17 cellular contexts compared by ENCODE assay signal in the genomic region with DNA sequence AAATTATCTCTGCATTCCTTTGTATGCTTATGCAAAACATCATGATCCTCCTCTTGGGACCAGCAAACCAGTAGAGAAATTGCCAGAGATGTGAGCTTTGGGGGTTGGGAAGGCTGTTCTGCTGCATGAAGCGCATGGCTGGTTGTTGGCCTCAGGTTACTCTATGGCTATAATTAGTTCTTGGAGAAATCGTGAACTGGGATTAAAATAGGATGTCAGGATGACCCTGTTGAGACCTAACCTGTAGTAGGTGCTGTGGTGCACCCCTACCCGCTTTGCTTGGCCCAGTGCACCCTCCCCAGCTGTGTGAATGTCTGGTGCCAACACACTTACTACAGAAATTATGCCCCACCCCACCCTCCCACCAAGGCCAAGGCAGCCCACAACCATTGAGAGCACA.
"Had no signal": no experiment of that assay in that cellular context is flagged by ENCODE, and none has a peak within 500 bp of the region (broad histone marks: within the 10 kb centered on the region; RNA-seq: fewer than 3 reads in every experiment).

No MANE protein-coding gene starts in this region.

- FAIRE-seq: small intestine had no signal

- H3K36me3 Mint-ChIP-seq: type B pancreatic cell had no signal

- H3K9me3 Mint-ChIP-seq: effector memory CD8-positive, alpha-beta T cell; naive thymus-derived CD8-positive, alpha-beta T cell; neural crest cell; type B pancreatic cell had no signal

- H3K4me1 ChIP-seq: foreskin keratinocyte, right atrium auricular region, thyroid gland, uterus had no signal

- H3K36me3 ChIP-seq: heart left ventricle, right atrium auricular region, suprapubic skin, thyroid gland, uterus had no signal

- H3K4me1 Mint-ChIP-seq: naive thymus-derived CD8-positive, alpha-beta T cell; neural crest cell had no signal

- H3K9me3 ChIP-seq: heart left ventricle, right atrium auricular region, suprapubic skin, thyroid gland, uterus had no signal

- H3K27ac ChIP-seq: foreskin keratinocyte, heart left ventricle, right atrium auricular region, suprapubic skin, thyroid gland, uterus had no signal

- DNase-seq: effector memory CD8-positive, alpha-beta T cell; foreskin keratinocyte; heart left ventricle; hippocampal formation; left colon; mammary epithelial cell; naive thymus-derived CD8-positive, alpha-beta T cell; posterior cingulate gyrus; small intestine; stimulated activated CD4-positive, alpha-beta T cell treated with anti-CD3 and anti-CD28 coated beads, Interleukin-12 subunit alpha, Interleukin-12 subunit beta, amount 100 ng/mL, for 4 hours; stimulated activated naive CD8-positive, alpha-beta T cell treated with anti-CD3 and anti-CD28 coated beads, Interleukin-15, Interleukin-2, amounts not matched to agents 100 U/mL and 50 U/mL, for 24 hours; thyroid gland; uterus had no signal

- H3K4me3 ChIP-seq: heart left ventricle, right atrium auricular region, suprapubic skin, thyroid gland, uterus had no signal

- H3K27me3 Mint-ChIP-seq: type B pancreatic cell had no signal

- H3K27me3 ChIP-seq: heart left ventricle, right atrium auricular region, suprapubic skin, thyroid gland, uterus had no signal

- H3K27ac Mint-ChIP-seq: effector memory CD8-positive, alpha-beta T cell; naive thymus-derived CD8-positive, alpha-beta T cell; type B pancreatic cell had no signal

- H3K4me3 Mint-ChIP-seq: effector memory CD8-positive, alpha-beta T cell; naive thymus-derived CD8-positive, alpha-beta T cell; neural crest cell; type B pancreatic cell had no signal

- ATAC-seq: effector memory CD8-positive, alpha-beta T cell; foreskin keratinocyte; left colon; naive thymus-derived CD8-positive, alpha-beta T cell; stimulated activated naive CD8-positive, alpha-beta T cell treated with anti-CD3 and anti-CD28 coated beads, Interleukin-15, Interleukin-2, amounts not matched to agents 100 U/mL and 50 U/mL, for 24 hours had no signal
